Comparison of ENCODE assay signal across 1 cellular context in the genomic region with DNA sequence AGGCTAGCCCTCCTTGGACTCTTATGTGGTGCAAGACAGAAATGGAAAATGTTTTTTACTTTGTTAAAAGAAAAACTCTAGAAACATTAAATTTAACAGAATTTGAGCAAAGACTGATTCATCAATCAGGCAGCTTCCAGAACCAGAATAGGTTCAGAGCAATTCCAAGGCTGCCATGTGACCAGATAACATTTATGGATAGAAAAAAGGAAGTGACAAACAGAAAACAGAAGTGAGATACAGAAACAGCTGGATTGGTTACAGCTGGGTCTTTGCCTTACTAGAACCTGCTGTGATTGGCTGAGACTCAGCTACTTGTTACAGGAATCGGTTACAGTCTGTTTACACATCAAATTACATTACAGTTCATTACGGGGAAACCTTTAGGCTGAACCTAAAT.
TF ChIP-seq lines count a peak whose summit lies in the region.

No MANE protein-coding gene starts in this region.

TF ChIP-seq in HepG2, 621 proteins besides CTCF, POLR2A, EP300 and RAD21 (continued from another document):
- TF ChIP-seq, protein P1, sequence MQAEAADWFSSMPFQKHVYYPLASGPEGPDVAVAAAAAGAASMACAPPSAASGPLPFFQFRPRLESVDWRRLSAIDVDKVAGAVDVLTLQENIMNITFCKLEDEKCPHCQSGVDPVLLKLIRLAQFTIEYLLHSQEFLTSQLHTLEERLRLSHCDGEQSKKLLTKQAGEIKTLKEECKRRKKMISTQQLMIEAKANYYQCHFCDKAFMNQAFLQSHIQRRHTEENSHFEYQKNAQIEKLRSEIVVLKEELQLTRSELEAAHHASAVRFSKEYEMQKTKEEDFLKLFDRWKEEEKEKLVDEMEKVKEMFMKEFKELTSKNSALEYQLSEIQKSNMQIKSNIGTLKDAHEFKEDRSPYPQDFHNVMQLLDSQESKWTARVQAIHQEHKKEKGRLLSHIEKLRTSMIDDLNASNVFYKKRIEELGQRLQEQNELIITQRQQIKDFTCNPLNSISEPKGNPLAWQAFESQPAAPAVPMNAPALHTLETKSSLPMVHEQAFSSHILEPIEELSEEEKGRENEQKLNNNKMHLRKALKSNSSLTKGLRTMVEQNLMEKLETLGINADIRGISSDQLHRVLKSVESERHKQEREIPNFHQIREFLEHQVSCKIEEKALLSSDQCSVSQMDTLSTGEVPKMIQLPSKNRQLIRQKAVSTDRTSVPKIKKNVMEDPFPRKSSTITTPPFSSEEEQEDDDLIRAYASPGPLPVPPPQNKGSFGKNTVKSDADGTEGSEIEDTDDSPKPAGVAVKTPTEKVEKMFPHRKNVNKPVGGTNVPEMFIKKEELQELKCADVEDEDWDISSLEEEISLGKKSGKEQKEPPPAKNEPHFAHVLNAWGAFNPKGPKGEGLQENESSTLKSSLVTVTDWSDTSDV (CRISPR knock-in tag; IDR thresholded peaks at IDR 0.05) = no peak
- TF ChIP-seq, protein P2, sequence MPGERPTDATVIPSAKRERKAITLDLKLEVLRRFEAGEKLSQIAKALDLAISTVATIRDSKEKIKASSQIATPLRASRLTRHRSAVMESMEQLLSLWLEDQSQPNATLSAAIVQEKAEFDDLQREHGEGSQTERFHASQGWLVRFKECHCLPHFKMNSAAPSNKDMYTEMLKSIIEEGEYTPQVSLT (CRISPR knock-in tag; IDR thresholded peaks at IDR 0.05; ENCODE audit: borderline replicate concordance, low read depth) = no peak
